In the genomic region with DNA sequence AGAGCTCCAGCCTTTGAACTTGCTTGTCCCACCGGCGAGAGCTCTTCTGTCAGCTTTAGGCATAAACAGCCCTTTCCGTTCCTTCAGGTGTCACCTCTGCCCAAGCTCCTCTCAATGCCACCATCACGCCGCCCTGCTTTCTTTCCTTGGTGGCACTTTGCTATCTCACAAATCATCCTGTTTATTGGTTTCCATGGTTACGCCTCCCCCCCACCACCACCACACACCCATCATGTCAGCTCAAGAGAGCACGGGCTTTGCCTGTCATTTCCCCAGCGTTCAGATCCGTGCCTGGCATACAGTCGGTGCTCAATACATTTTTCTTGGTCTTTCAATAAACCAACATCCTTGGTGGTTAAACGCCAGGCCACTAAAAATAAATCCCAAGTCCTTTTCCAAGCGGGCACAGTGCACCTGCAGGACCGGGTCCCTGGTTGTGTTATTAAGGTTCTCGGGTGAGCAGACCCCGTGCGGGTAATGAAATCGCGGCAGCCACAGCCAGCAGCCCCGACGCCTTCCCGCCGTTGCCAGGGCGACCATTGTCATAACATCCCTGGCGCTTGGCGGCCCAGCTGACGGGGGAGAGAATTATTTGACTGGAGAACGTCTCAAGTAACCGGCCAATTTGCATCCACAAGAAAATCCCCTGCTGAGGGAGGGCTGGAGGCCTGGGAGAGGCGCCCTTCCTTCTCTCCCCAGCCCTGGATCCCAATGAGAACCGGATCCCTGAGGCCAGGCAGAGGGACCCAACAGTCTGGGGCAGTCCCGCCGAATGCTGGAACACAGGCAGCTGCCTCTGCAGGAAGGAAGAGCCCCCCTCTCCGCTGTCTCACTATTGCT, we compare ENCODE assay signal across 8 cellular contexts.
DNase-seq lines count a peak whose midpoint lies in the region; ATAC-seq and TF ChIP-seq lines count a peak whose summit lies in the region.

No MANE protein-coding gene starts in this region.

- no peak for TF ChIP-seq CTCF in GM12865 (IDR thresholded peaks at IDR 0.05; ENCODE audit: insufficient read depth, low read depth, low read length, missing control alignments)
- TF ChIP-seq CTCF in coronary artery (IDR thresholded peaks at IDR 0.05): no peak

- DNase-seq in GM12865 (ENCODE audit: low read depth): peak; percentile 57
- DNase-seq in NCI-H2029 treated with DMSO at 0.1 percent for 48 hours (lab: John Stamatoyannopoulos, UW): peak; percentile 47
- peak; percentile 23 for DNase-seq in activated T-helper 9 cell treated with anti-CD3 and anti-CD28 coated beads, Interleukin-2, amount 50 U/mL, for 16 hours (ENCODE audit: low read depth)
- peak; percentile 80 for DNase-seq in iPS-NIHi7 (ENCODE audit: extremely low spot score)
- no peak for DNase-seq in coronary artery (ENCODE audit: low spot score)

- H3K27ac ChIP-seq in coronary artery: no peak overlapping the region

- H3K4me3 ChIP-seq in GM12865 (ENCODE audit: low read depth, low read length): no peak overlapping the region
- no peak overlapping the region for H3K4me3 ChIP-seq in coronary artery

- no peak for ATAC-seq in GM21423 (IDR thresholded peaks at IDR 0.05; ENCODE audit: unreplicated experiment)
- no peak for ATAC-seq in GM18909 (IDR thresholded peaks at IDR 0.05; ENCODE audit: poor library complexity, unreplicated experiment)
- no peak for ATAC-seq in GM19035 (IDR thresholded peaks at IDR 0.05; ENCODE audit: unreplicated experiment)
